Comparison of ENCODE assay signal across 8 cellular contexts in the genomic region with DNA sequence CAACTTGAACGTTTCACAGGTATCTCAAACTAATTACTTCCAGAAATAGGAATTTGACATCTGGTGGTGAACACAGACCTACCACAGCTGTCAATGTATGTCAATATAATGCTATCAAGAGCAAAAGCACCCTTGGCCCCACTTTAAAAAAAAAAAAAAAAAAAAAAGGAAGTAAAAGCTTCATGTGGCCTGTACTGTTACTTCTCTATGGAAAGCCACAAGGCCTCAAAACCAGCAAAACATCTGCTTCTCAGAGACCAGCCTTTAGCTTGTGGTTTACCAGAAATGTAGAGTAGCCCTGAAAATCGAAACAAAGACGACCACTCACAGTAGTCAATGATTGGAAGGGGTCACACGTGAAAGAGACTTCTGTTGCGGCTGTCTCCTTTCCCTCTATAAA.
DNase-seq lines count a peak whose midpoint lies in the region; ATAC-seq and TF ChIP-seq lines count a peak whose summit lies in the region.

No MANE protein-coding gene starts in this region.

- peak overlapping the region; percentile 20 for H3K27ac ChIP-seq in DND-41 (ENCODE audit: low read length)

- H3K36me3 Mint-ChIP-seq in activated naive CD8-positive, alpha-beta T cell treated with anti-CD3 and anti-CD28 coated beads, Interleukin-2, amount 50 U/mL, for 24 hours (ENCODE audit: low read depth): peaks cover 10% of the 10 kb centered on the region

- peak; percentile 58 for DNase-seq in DND-41
- DNase-seq in activated naive CD8-positive, alpha-beta T cell treated with anti-CD3 and anti-CD28 coated beads, Interleukin-2, amount 50 U/mL, for 24 hours: no peak
- peak; percentile 22 for DNase-seq in stimulated activated naive CD8-positive, alpha-beta T cell treated with anti-CD3 and anti-CD28 coated beads, Interleukin-15, Interleukin-2, amounts not matched to agents 100 U/mL and 50 U/mL, for 24 hours
- no peak for DNase-seq in stimulated activated naive CD4-positive, alpha-beta T cell treated with Interleukin-2 at 50 U/mL for 16 hours (lab: John Stamatoyannopoulos, UW)
- DNase-seq in NCI-H1417 (lab: John Stamatoyannopoulos, UW): no peak
- DNase-seq in occipital lobe (lab: John Stamatoyannopoulos, UW): no peak

- H3K27me3 ChIP-seq in DND-41 (ENCODE audit: insufficient read depth, low read length, poor library complexity): peaks cover 4% of the 10 kb centered on the region

- H3K79me2 ChIP-seq in DND-41 (ENCODE audit: insufficient read depth, low read length): no peaks in the 10 kb centered on the region

- H3K9ac ChIP-seq in DND-41 (ENCODE audit: low read depth, low read length): no peak overlapping the region

- peak overlapping the region; percentile 82 for H3K27ac Mint-ChIP-seq in activated naive CD8-positive, alpha-beta T cell treated with anti-CD3 and anti-CD28 coated beads, Interleukin-2, amount 50 U/mL, for 24 hours

- peak; percentile 67 for ATAC-seq in DND-41 (ENCODE audit: insufficient read depth, low read depth)
- peak; percentile 52 for ATAC-seq in GM19463 (IDR thresholded peaks at IDR 0.05; ENCODE audit: unreplicated experiment)
- peak; percentile 56 for ATAC-seq in HG03571 (IDR thresholded peaks at IDR 0.05; ENCODE audit: unreplicated experiment)
- ATAC-seq in activated naive CD8-positive, alpha-beta T cell treated with anti-CD3 and anti-CD28 coated beads, Interleukin-2, amount 50 U/mL, for 24 hours: peak; percentile 26
- peak; percentile 34 for ATAC-seq in stimulated activated naive CD8-positive, alpha-beta T cell treated with anti-CD3 and anti-CD28 coated beads, Interleukin-15, Interleukin-2, amounts not matched to agents 100 U/mL and 50 U/mL, for 24 hours

- H3K27me3 Mint-ChIP-seq in activated naive CD8-positive, alpha-beta T cell treated with anti-CD3 and anti-CD28 coated beads, Interleukin-2, amount 50 U/mL, for 24 hours: no peaks in the 10 kb centered on the region

- H3K4me2 ChIP-seq in DND-41 (ENCODE audit: insufficient read depth, low read length): peak overlapping the region; percentile 22; the same call in 1 of the 2 replicates

- 0 out of 4 replicates have a peak overlapping the region, but pooled peaks of 1 of the 2 experiments have one; percentile 0 for H3K4me3 ChIP-seq in DND-41 (ENCODE audit: low read depth in 1 of 2, low read length in 2 of 2)

- peaks cover 75% of the 10 kb centered on the region for H3K4me1 Mint-ChIP-seq in activated naive CD8-positive, alpha-beta T cell treated with anti-CD3 and anti-CD28 coated beads, Interleukin-2, amount 50 U/mL, for 24 hours

- no peak for TF ChIP-seq CTCF in DND-41 (IDR thresholded peaks at IDR 0.05; ENCODE audit: borderline replicate concordance, extremely low read depth, low read length, poor library complexity, severe bottlenecking)

- no peak overlapping the region for H2AFZ ChIP-seq in DND-41 (ENCODE audit: low read depth, low read length)

- no peaks in the 10 kb centered on the region for H3K9me3 ChIP-seq in DND-41 (ENCODE audit: insufficient read depth, low read length, severe bottlenecking)

- H3K9me3 Mint-ChIP-seq in activated naive CD8-positive, alpha-beta T cell treated with anti-CD3 and anti-CD28 coated beads, Interleukin-2, amount 50 U/mL, for 24 hours: no peaks in the 10 kb centered on the region

- no peaks in the 10 kb centered on the region for H3K36me3 ChIP-seq in DND-41 (ENCODE audit: insufficient read depth, low read length)

- H3K4me1 ChIP-seq in DND-41 (ENCODE audit: insufficient read depth, low read length): peaks cover 66% of the 10 kb centered on the region

- peak overlapping the region; percentile 27 for H3K4me3 Mint-ChIP-seq in activated naive CD8-positive, alpha-beta T cell treated with anti-CD3 and anti-CD28 coated beads, Interleukin-2, amount 50 U/mL, for 24 hours

- H4K20me1 ChIP-seq in DND-41 (ENCODE audit: insufficient read depth, low read length): peaks cover 43% of the 10 kb centered on the region

Comparison
In these comparisons a context has a peak if more than half of its experiments do, and no peak if none do; other contexts are left out.
1. DNase-seq: peak in DND-41 (single experiment) and stimulated activated naive CD8-positive, alpha-beta T cell treated with anti-CD3 and anti-CD28 coated beads, Interleukin-15, Interleukin-2, amounts not matched to agents 100 U/mL and 50 U/mL, for 24 hours (single experiment); none in activated naive CD8-positive, alpha-beta T cell treated with anti-CD3 and anti-CD28 coated beads, Interleukin-2, amount 50 U/mL, for 24 hours (single experiment), stimulated activated naive CD4-positive, alpha-beta T cell treated with Interleukin-2 at 50 U/mL for 16 hours (single experiment), NCI-H1417 (0 of 3) and occipital lobe (single experiment).
2. Peak in every context shown above with its lines, with median percentiles within 50 percentile points of each other: ATAC-seq.